8 cellular contexts compared by ENCODE assay signal in genomic region chr17:60524463-60525346, GRCh38. TPM values are rescaled to one million over a fixed set of nuclear protein-coding genes. Genes with fewer than 3 reads are reported as not detected.
DNase-seq lines count a peak whose midpoint lies in the region; ATAC-seq, FAIRE-seq and TF ChIP-seq lines count a peak whose summit lies in the region.

No MANE protein-coding gene starts in this region.

- H3K27ac ChIP-seq in GM12878 (ENCODE audit: control insufficient read depth, insufficient read depth): peak overlapping the region; percentile 93
- H3K27ac ChIP-seq in liver (ENCODE audit: low read depth in 1 of 2, low read length in 2 of 2): peak overlapping the region; percentile 93 to 99
- H3K27ac ChIP-seq in testis: peak overlapping the region; percentile 99 to 100

- TF ChIP-seq EP300 in GM12878 (IDR thresholded peaks at IDR 0.05; ENCODE audit: borderline replicate concordance in 1 of 2, control insufficient read depth in 1 of 2, low read depth in 2 of 2, low read length in 2 of 2): no peak

- no peak for TF ChIP-seq POLR2A in GM12878 (IDR thresholded peaks at IDR 0.05; ENCODE audit: low read depth, low read length)
- no peak for TF ChIP-seq POLR2A in testis (IDR thresholded peaks at IDR 0.05)
- no peak for TF ChIP-seq POLR2A in GM18505 (IDR thresholded peaks at IDR 0.05; ENCODE audit: borderline replicate concordance, extremely low read depth, insufficient read depth, insufficient read length)

- H3K36me3 ChIP-seq in GM12878 (ENCODE audit: control insufficient read depth in 2 of 2, insufficient read depth in 2 of 2, low read length in 1 of 2) (peaks cover 0 to 2% of the 10 kb centered on the region in 2 experiments; a peak in 1 of 4 replicates), liver (ENCODE audit: control insufficient read depth in 4 of 4, insufficient read depth in 3 of 4, low read depth in 1 of 4, low read length in 3 of 4) (peaks cover 0 to 1% (median 0%) of the 10 kb centered on the region in 4 donors), testis (ENCODE audit: low read depth, missing control alignments) (no peaks in the 10 kb centered on the region)

- intact Hi-C loops in GM12878 (cut with micrococcal nuclease; ENCODE audit: unreplicated experiment) (no loop called here), testis (cut with DNase I; ENCODE audit: low total_unique reads) (no loop called here)

- ATAC-seq in GM12878 (no peak; the same call in 2 of the 3 replicates), GM18505 (IDR thresholded peaks at IDR 0.05; ENCODE audit: unreplicated experiment) (no peak)

- H3K4me3 ChIP-seq in GM12878 (peak overlapping the region; percentile 93), liver (ENCODE audit: low read depth in 1 of 3, low read length in 3 of 3) (peak overlapping the region; percentile 62 to 92 (median 84)), testis (peak overlapping the region; percentile 87 to 99)

- H3K9me3 ChIP-seq in GM12878 (replicated peaks; ENCODE audit: control insufficient read depth, insufficient read depth, low read length): no peaks in the 10 kb centered on the region; the same call in 2 of the 3 replicates
- H3K9me3 ChIP-seq in liver (ENCODE audit: control insufficient read depth in 4 of 4, low read length in 3 of 4): no peaks in the 10 kb centered on the region
- H3K9me3 ChIP-seq in testis: no peaks in the 10 kb centered on the region

- DNase-seq in COLO829 (ENCODE audit: low spot score) (peak; percentile 19), KBM-7 (peak; percentile 35), GM12878 (ENCODE audit: low read depth, low spot score) (no peak), testis (peak; percentile 37), SHP77 treated with DMSO at 0.1 percent for 48 hours (lab: John Stamatoyannopoulos, UW) (no peak), NCI-H187 (lab: John Stamatoyannopoulos, UW) (no peak)

- H3K79me2 ChIP-seq in GM12878 (ENCODE audit: control insufficient read depth, insufficient read depth, low read length): peaks cover 67% of the 10 kb centered on the region

- H3K27me3 ChIP-seq in GM12878 (replicated peaks in 1 of 2; ENCODE audit: control insufficient read depth in 2 of 2, insufficient read depth in 2 of 2, low read length in 1 of 2) (no peaks in the 10 kb centered on the region), liver (ENCODE audit: control insufficient read depth in 4 of 4, insufficient read depth in 4 of 4, low read length in 3 of 4) (no peaks in the 10 kb centered on the region), testis (no peaks in the 10 kb centered on the region)

- no peak for TF ChIP-seq CTCF in GM12878 (IDR thresholded peaks at IDR 0.05 in 2 of 3, conservative IDR thresholded peaks at IDR 0.05 in 1 of 3; ENCODE audit: control insufficient read depth in 2 of 3, extremely low read depth in 1 of 3, insufficient read depth in 1 of 3, low read depth in 3 of 3, low read length in 3 of 3)
- TF ChIP-seq CTCF in liver (IDR thresholded peaks at IDR 0.05; ENCODE audit: low read depth, low read length, missing input control): no peak
- no peak for TF ChIP-seq CTCF in testis (IDR thresholded peaks at IDR 0.05)

- H3K4me2 ChIP-seq in GM12878 (ENCODE audit: control insufficient read depth, insufficient read depth): peak overlapping the region; percentile 67

- TF ChIP-seq RAD21 in GM12878 (IDR thresholded peaks at IDR 0.05; ENCODE audit: insufficient read depth, low read depth, low read length): no peak
- peak in 1 of 2 donors; percentile 6 for TF ChIP-seq RAD21 in liver (IDR thresholded peaks at IDR 0.05)

- no peaks in the 10 kb centered on the region; the same call in 1 of the 2 replicates for H4K20me1 ChIP-seq in GM12878 (ENCODE audit: control insufficient read depth, insufficient read depth)

- in situ Hi-C loops in KBM-7 (cut with MboI; ENCODE audit: low pct_unique_long_range_greater_than_20kb, low sequenced_read_pairs): no loop called here
- in situ Hi-C loops in GM12878 (cut with MboI): no loop called here

- BruUV-seq in GM12878 (replicated peaks; lab: Mats Ljungman, UMichigan): TSS peak; percentile 63

- no peak for FAIRE-seq in GM12878 (lab: Jason Lieb, UNC)

- CTCF ChIA-PET in GM12878 (lab: Yijun Ruan, JAX): interaction anchor here (0.5 to 1.9 kb wide), 6 partner anchors 45 to 113 kb away, joined by 3 to 8 read pairs (median 3); no protein-coding TSS in a partner anchor

- POLR2A ChIA-PET in GM12878 (lab: Charles Lee): interaction anchor here (0.6 to 1.5 kb wide), 4 partner anchors 23 to 220 kb away, joined by 3 to 4 read pairs (median 4); partner anchors contain the start of gene PPM1D

- SMC1A ChIA-PET in GM12878 (lab: Charles Lee; ENCODE audit: uncharacterized antibody, unreplicated experiment): interaction anchor here (0.7 to 2.8 kb wide), 8 partner anchors 11 to 113 kb away, joined by 3 to 10 read pairs (median 4); partner anchors contain the start of gene PPM1D

- H3K9ac ChIP-seq in GM12878 (ENCODE audit: control insufficient read depth, insufficient read depth, low read length) (peak overlapping the region; percentile 94), liver (ENCODE audit: low read depth in 1 of 2, low read length in 2 of 2) (peak overlapping the region; percentile 89 to 92)

- H2AFZ ChIP-seq in GM12878 (ENCODE audit: control insufficient read depth, low read depth, low read length): no peak overlapping the region; the same call in 1 of the 2 replicates

- H3K4me1 ChIP-seq in GM12878 (ENCODE audit: control insufficient read depth, insufficient read depth, low read length): no peaks in the 10 kb centered on the region
- H3K4me1 ChIP-seq in liver (ENCODE audit: control insufficient read depth in 4 of 4, insufficient read depth in 4 of 4, low read length in 3 of 4): peaks cover 4 to 32% (median 9%) of the 10 kb centered on the region in 4 donors
- peaks cover 23% of the 10 kb centered on the region for H3K4me1 ChIP-seq in testis

- WGBS in GM12878 (ENCODE audit: insufficient coverage, insufficient replicate concordance, low lambda C conversion rate, missing lambda C conversion rate): 24% methylated on average over 9 of the region's 9 CpGs
- WGBS in liver: 35% methylated on average over 9 of the region's 9 CpGs
- WGBS in testis, 2 donors: 4 to 7% methylated on average over 9 of the region's 9 CpGs

- RAD21 ChIA-PET in GM12878 (lab: Charles Lee; ENCODE audit: unreplicated experiment): interaction anchor here (0.6 to 0.9 kb wide), 4 partner anchors 23 to 195 kb away, joined by 3 to 5 read pairs (median 4); no protein-coding TSS in a partner anchor

TF ChIP-seq in GM12878, 131 proteins besides CTCF, POLR2A, EP300 and RAD21 (continues in another document):
- TF ChIP-seq IKZF2 (IDR thresholded peaks at IDR 0.05) (peak in 1 of 2 experiments; percentile 50; a peak in 2 of 4 replicates), SIN3A (IDR thresholded peaks at IDR 0.05; ENCODE audit: low read depth, low read length) (0 out of 2 replicates have a peak, but pooled peaks have one; percentile 6), ZNF207 (IDR thresholded peaks at IDR 0.05; ENCODE audit: borderline replicate concordance) (no peak), MLLT1 (IDR thresholded peaks at IDR 0.05) (peak; percentile 58)

TF ChIP-seq in liver, 16 proteins besides CTCF, POLR2A, EP300 and RAD21:
- TF ChIP-seq, protein P1, sequence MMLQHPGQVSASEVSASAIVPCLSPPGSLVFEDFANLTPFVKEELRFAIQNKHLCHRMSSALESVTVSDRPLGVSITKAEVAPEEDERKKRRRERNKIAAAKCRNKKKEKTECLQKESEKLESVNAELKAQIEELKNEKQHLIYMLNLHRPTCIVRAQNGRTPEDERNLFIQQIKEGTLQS (IDR thresholded peaks at IDR 0.05): no peak
- TF ChIP-seq EGR1 (IDR thresholded peaks at IDR 0.05; ENCODE audit: low read depth in 2 of 2): no peak
- no peak for TF ChIP-seq GABPA (IDR thresholded peaks at IDR 0.05 in 1 of 2, conservative IDR thresholded peaks at IDR 0.05 in 1 of 2)
- TF ChIP-seq NR2F2 (IDR thresholded peaks at IDR 0.05): no peak

RNA-seq across cellular contexts. Expression of gene APPBP2, which starts 1.3 kb away (rescaled TPM):
- total RNA-seq in GM12878 (2013; cell fraction: nucleolus; rRNA removed): 30.8 and 50.6 TPM in 2 replicates
- total RNA-seq in GM12878 (2014; rRNA removed) (12.1 and 16.2 TPM in 2 replicates), GM12878 (2014; rRNA removed; fragmentation: Illumina TruSeq; extraction: Trizol) (14.1 and 14.5 TPM in 2 replicates), GM12878 (2021) (22.5 and 25.3 TPM in 2 replicates), liver (10 to 100 TPM; 12.6 to 17.3 TPM), testis (10 to 100 TPM; 58.2 to 58.9 TPM)
- polyA plus RNA-seq in GM12878 (2011; ENCODE audit: low read depth): 4.2 TPM
- polyA plus RNA-seq in GM12878 (2011; rRNA removed) (21.2 and 30.9 TPM in 2 replicates), GM12878 (2014; fragmentation: Illumina TruSeq; extraction: Trizol) (11.4 and 14.1 TPM in 2 replicates), GM12878 (2014; fragmentation: Nextera tagmentation; extraction: Ambion mirVana) (1 to 10 TPM; 4.3 to 5.7 TPM), GM12878 (2014; rRNA removed) (7.3 and 8.4 TPM in 2 replicates), GM12878 (2016; fragmentation: Nextera tagmentation; extraction: Ambion mirVana) (10 to 100 TPM; 30.3 to 30.8 TPM), liver (1 to 10 TPM; 4.6 to 5.9 TPM), testis (ENCODE audit: insufficient read depth, low read depth, low replicate concordance) (98.4 TPM)
- polyA plus RNA-seq in GM12878 (2011; cell fraction: cytosol; rRNA removed): 4.6 and 6.2 TPM in 2 replicates
- 7.1 and 8.0 TPM in 2 replicates for polyA plus RNA-seq in GM12878 (2011; cell fraction: nucleus; rRNA removed)
- polyA plus RNA-seq in GM12878 (2012): 6.8 and 11.3 TPM in 2 replicates
- polyA minus RNA-seq in GM12878 (2011; rRNA and poly(A)+ RNA removed): 17.1 and 30.9 TPM in 2 replicates
- polyA minus RNA-seq in GM12878 (2011; cell fraction: cytosol; rRNA and poly(A)+ RNA removed): 9.7 and 12.0 TPM in 2 replicates
- polyA minus RNA-seq in GM12878 (2011; cell fraction: nucleus; rRNA and poly(A)+ RNA removed): 6.3 and 11.2 TPM in 2 replicates

Comparison
In these comparisons a context has a peak if more than half of its experiments do, and no peak if none do; other contexts are left out.
1. DNase-seq: peak in COLO829 (single experiment), KBM-7 (single experiment) and testis (single experiment); none in GM12878 (single experiment), SHP77 treated with DMSO at 0.1 percent for 48 hours (single experiment) and NCI-H187 (0 of 2).
2. Peak in every context shown above with its lines, with median percentiles within 50 percentile points of each other: H3K27ac ChIP-seq and H3K4me3 ChIP-seq.